ENCODE assay signal across 15 cellular contexts in the genomic region with DNA sequence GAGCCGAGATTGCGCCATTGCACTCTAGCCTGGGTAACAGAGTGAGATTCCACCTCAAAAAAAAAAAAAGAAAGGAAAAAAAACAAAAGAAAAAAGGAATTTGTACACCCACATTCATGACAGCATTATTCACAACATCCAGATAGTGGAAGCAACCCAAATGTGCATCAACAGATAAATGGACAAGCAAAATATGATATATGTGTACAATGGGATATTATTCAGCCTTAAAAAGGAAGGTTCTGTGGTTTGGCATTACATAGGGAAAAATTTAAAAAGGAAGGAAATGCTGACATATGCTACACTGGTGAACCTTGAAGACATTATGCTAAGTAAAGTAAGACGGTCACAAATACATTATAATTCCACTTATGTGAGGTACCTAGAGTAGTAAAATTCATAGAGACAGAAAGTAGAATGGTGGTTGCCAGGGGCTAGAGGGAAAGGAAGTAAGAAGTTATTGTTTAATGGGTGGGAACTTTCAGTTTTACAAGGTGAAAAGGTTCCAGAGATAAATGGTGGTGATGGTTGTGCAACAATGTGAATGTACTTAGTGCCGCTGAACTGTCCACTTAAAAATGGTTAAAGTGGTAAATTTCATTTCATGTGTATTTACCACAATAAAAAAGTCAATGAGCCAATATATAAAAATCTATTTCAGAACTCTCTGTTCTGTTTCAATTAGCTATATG.
A peak's percentile ranks its signal among the peaks of the same experiment; 100 is the strongest.
DNase-seq lines count a peak whose midpoint lies in the region; ATAC-seq lines count a peak whose summit lies in the region.
"Had no signal": no experiment of that assay in that cellular context is flagged by ENCODE, and none has a peak within 500 bp of the region (broad histone marks: within the 10 kb centered on the region; RNA-seq: fewer than 3 reads in every experiment).

No MANE protein-coding gene starts in this region.

- peak; percentile 96 for DNase-seq in amniotic epithelial cell (ENCODE audit: low read depth)
- DNase-seq in lung microvascular endothelial cell (ENCODE audit: low read depth in 2 of 2): peak; percentile 29 to 49
- no peak for DNase-seq in cerebellum (ENCODE audit: low spot score)
- DNase-seq in activated gamma-delta T cell treated with Interleukin-2 at 50 U/mL for 16 hours: no peak
- DNase-seq in anterior cingulate cortex (lab: John Stamatoyannopoulos, UW): no peak
- DNase-seq: activated CD4-positive, CD25-positive, alpha-beta regulatory T cell treated with anti-CD3 and anti-CD28 coated beads, Interleukin-2, amount 50 U/mL, for 72 hours; activated naive CD8-positive, alpha-beta T cell treated with anti-CD3 and anti-CD28 coated beads for 36 hours; cerebellar nuclear complex; DMS53; retina; stimulated activated CD4-positive, alpha-beta T cell treated with anti-CD3 and anti-CD28 coated beads, Interleukin-2, amount 100 ng/mL, for 24 hours; stimulated activated CD8-positive, alpha-beta memory T cell treated with anti-CD3 and anti-CD28 coated beads, Interleukin-4, amount 100 ng/mL, for 48 hours had no signal

- ATAC-seq in GM18861 (IDR thresholded peaks at IDR 0.05; ENCODE audit: unreplicated experiment): peak; percentile 82
- peak; percentile 57 for ATAC-seq in HG03175 (IDR thresholded peaks at IDR 0.05; ENCODE audit: unreplicated experiment)
- no peak for ATAC-seq in GM19351 (IDR thresholded peaks at IDR 0.05; ENCODE audit: unreplicated experiment)

Comparison
In these comparisons a context has a peak if more than half of its experiments do, and no peak if none do; other contexts are left out.
1. DNase-seq: peak in amniotic epithelial cell (single experiment) and lung microvascular endothelial cell (2 of 2); none in cerebellum (single experiment), activated gamma-delta T cell treated with Interleukin-2 at 50 U/mL for 16 hours (single experiment) and anterior cingulate cortex (0 of 58).